Comparison of ENCODE assay signal across 1 cellular context in genomic region chr12:76422154-76422877, GRCh38.
TF ChIP-seq lines count a peak whose summit lies in the region.

No MANE protein-coding gene starts in this region.

TF ChIP-seq in GM23338, 12 proteins besides CTCF, POLR2A, EP300 and RAD21 (continued from another document):
- no peak for TF ChIP-seq ZNF462 (CRISPR knock-in tag; IDR thresholded peaks at IDR 0.05)
- no peak for TF ChIP-seq JUNB (IDR thresholded peaks at IDR 0.05; ENCODE audit: unreplicated experiment)
